12 cellular contexts compared by ENCODE assay signal in genomic region chr2:148653437-148653836, GRCh38. TPM values are rescaled to one million over a fixed set of nuclear protein-coding genes. Genes with fewer than 3 reads are reported as not detected.
DNase-seq lines count a peak whose midpoint lies in the region; ATAC-seq and TF ChIP-seq lines count a peak whose summit lies in the region.
"Had no signal": no experiment of that assay in that cellular context is flagged by ENCODE, and none has a peak within 500 bp of the region (broad histone marks: within the 10 kb centered on the region; RNA-seq: fewer than 3 reads in every experiment).

No MANE protein-coding gene starts in this region.

- H2BK5ac ChIP-seq in IMR-90 (ENCODE audit: low read depth, low read length, poor library complexity, severe bottlenecking) = no peak overlapping the region

- H3K36me3 Mint-ChIP-seq in activated CD4-positive, alpha-beta T cell treated with anti-CD3 and anti-CD28 coated beads for 36 hours (ENCODE audit: low read depth) = peaks cover 7% of the 10 kb centered on the region
- H3K36me3 Mint-ChIP-seq in naive thymus-derived CD4-positive, alpha-beta T cell = peaks cover 0 to 6% (median 0%) of the 10 kb centered on the region in 5 donors
- no peaks in the 10 kb centered on the region for H3K36me3 Mint-ChIP-seq in Calu3 (ENCODE audit: insufficient read depth, unreplicated experiment)

- POLR2A ChIA-PET in activated CD4-positive, alpha-beta T cell treated with anti-CD3 and anti-CD28 coated beads for 36 hours (lab: Charles Lee) = interaction anchor here (0.7 kb wide), 1 partner anchor 50 kb away, joined by 3 read pairs; no protein-coding TSS in a partner anchor
- POLR2A ChIA-PET in IMR-90 (lab: Charles Lee; ENCODE audit: unreplicated experiment) = no interaction called here
- POLR2A ChIA-PET in naive thymus-derived CD4-positive, alpha-beta T cell (lab: Charles Lee) = interaction anchor here (1.1 kb wide), 1 partner anchor 810 kb away, joined by 3 read pairs; no protein-coding TSS in a partner anchor

- no peak overlapping the region for H2AK9ac ChIP-seq in IMR-90 (replicated peaks; ENCODE audit: low read depth, low read length, poor library complexity)

- no peak for DNase-seq in activated CD4-positive, alpha-beta T cell treated with anti-CD3 and anti-CD28 coated beads for 36 hours
- DNase-seq in activated CD4-positive, alpha-beta T cell treated with anti-CD3 and anti-CD28 coated beads for 1 hour = no peak
- DNase-seq in IMR-90 (peak; percentile 30), Calu3 (no peak), gastrocnemius medialis (no peak), HK-2 (ENCODE audit: unreplicated experiment) (no peak)
- DNase-seq in naive thymus-derived CD4-positive, alpha-beta T cell = no peak
- DNase-seq: caudate nucleus, lower lobe of right lung had no signal

- H3K36me3 ChIP-seq in IMR-90 (ENCODE audit: control insufficient read depth, insufficient read depth, low read length) = no peaks in the 10 kb centered on the region
- no peaks in the 10 kb centered on the region for H3K36me3 ChIP-seq in naive thymus-derived CD4-positive, alpha-beta T cell (ENCODE audit: control insufficient read depth in 2 of 3, insufficient read depth in 3 of 3, low read length in 3 of 3)
- no peaks in the 10 kb centered on the region for H3K36me3 ChIP-seq in gastrocnemius medialis
- H3K36me3 ChIP-seq: lower lobe of right lung had no signal

- H4K91ac ChIP-seq in IMR-90 (ENCODE audit: insufficient read depth, low read depth, low read length) = no peak overlapping the region

- no peak overlapping the region for H4K8ac ChIP-seq in IMR-90 (ENCODE audit: low read depth in 2 of 2, low read length in 2 of 2)

- no peak overlapping the region for H2BK120ac ChIP-seq in IMR-90 (ENCODE audit: low read depth, low read length)

- no CpG with 5 or more reads among the region's 2 CpGs for WGBS in IMR-90 (ENCODE audit: extremely low coverage in 2 of 2, insufficient read length in 1 of 2), 2 experiments

- H3K4me1 ChIP-seq in IMR-90 (ENCODE audit: control insufficient read depth, insufficient read depth, low read length) (peaks cover 3% of the 10 kb centered on the region), gastrocnemius medialis (peaks cover 78 to 87% of the 10 kb centered on the region in 2 donors)
- H3K4me1 ChIP-seq in naive thymus-derived CD4-positive, alpha-beta T cell (ENCODE audit: control insufficient read depth in 2 of 2, insufficient read depth in 2 of 2, low read length in 2 of 2) = peaks cover 57 to 67% of the 10 kb centered on the region in 2 donors

- peaks cover 14 to 48% of the 10 kb centered on the region in 2 experiments for H3K79me1 ChIP-seq in IMR-90 (ENCODE audit: low read depth in 1 of 2, low read length in 2 of 2)

- H2BK15ac ChIP-seq in IMR-90 (ENCODE audit: low read depth, low read length) = no peak overlapping the region

- H3K4ac ChIP-seq in IMR-90 (ENCODE audit: low read depth, low read length) = no peak overlapping the region

- H3K56ac ChIP-seq in IMR-90 (ENCODE audit: extremely low read depth, insufficient read depth, low read length) = no peak overlapping the region

- H4K5ac ChIP-seq in IMR-90 (ENCODE audit: low read depth, low read length) = no peak overlapping the region

- in situ Hi-C loops in IMR-90 (cut with MboI; ENCODE audit: low sequenced_read_pairs) = loop anchor here (25.0 kb wide), 1 partner anchor 909 kb away; no protein-coding TSS in a partner anchor
- in situ Hi-C loops in gastrocnemius medialis (cut with MboI; ENCODE audit: low sequenced_read_pairs in 4 of 4) = no loop called here

- H3K9me3 ChIP-seq in IMR-90 (ENCODE audit: control insufficient read depth, insufficient read depth, low read length) (no peaks in the 10 kb centered on the region), gastrocnemius medialis (no peaks in the 10 kb centered on the region)
- no peaks in the 10 kb centered on the region for H3K9me3 ChIP-seq in naive thymus-derived CD4-positive, alpha-beta T cell (ENCODE audit: control insufficient read depth in 2 of 3, low read length in 3 of 3)
- H3K9me3 ChIP-seq: A549, lower lobe of right lung had no signal

- TF ChIP-seq POLR2A in IMR-90 (IDR thresholded peaks at IDR 0.05; ENCODE audit: low read depth, low read length) (no peak), gastrocnemius medialis (IDR thresholded peaks at IDR 0.05) (no peak)

- no peak overlapping the region for H3K4me2 ChIP-seq in IMR-90 (ENCODE audit: low read depth, low read length)
- H3K4me2 ChIP-seq: A549 had no signal

- TF ChIP-seq CTCF in IMR-90 (conservative IDR thresholded peaks at IDR 0.05; ENCODE audit: low read depth, low read length) (no peak), Calu3 (IDR thresholded peaks at IDR 0.05; ENCODE audit: unreplicated experiment) (no peak), gastrocnemius medialis (IDR thresholded peaks at IDR 0.05 in 4 of 5, conservative IDR thresholded peaks at IDR 0.05 in 1 of 5) (no peak)

- peak overlapping the region; percentile 48 for H3K27ac Mint-ChIP-seq in activated CD4-positive, alpha-beta T cell treated with anti-CD3 and anti-CD28 coated beads for 36 hours
- H3K27ac Mint-ChIP-seq in naive thymus-derived CD4-positive, alpha-beta T cell = peak overlapping the region in 2 of 9 donors; percentile 43 to 75
- no peak overlapping the region for H3K27ac Mint-ChIP-seq in Calu3 (ENCODE audit: unreplicated experiment)

- dilution Hi-C loops in IMR-90 (cut with HindIII; ENCODE audit: low sequenced_read_pairs, unreplicated experiment) = no loop called here

- no peak overlapping the region for H3K9ac ChIP-seq in IMR-90 (ENCODE audit: low read depth, low read length)

- intact Hi-C loops in activated CD4-positive, alpha-beta T cell treated with anti-CD3 and anti-CD28 coated beads for 36 hours (cut with DNase I, micrococcal nuclease) = no loop called here
- intact Hi-C loops in IMR-90 (cut with micrococcal nuclease) = no loop called here
- intact Hi-C loops in naive thymus-derived CD4-positive, alpha-beta T cell (cut with micrococcal nuclease) = loop anchor here in 1 of 2 donors (2.0 kb wide), 1 partner anchor 13 kb away; no protein-coding TSS in a partner anchor
- intact Hi-C loops in Calu3 (cut with micrococcal nuclease; ENCODE audit: unreplicated experiment) = no loop called here
- intact Hi-C loops in gastrocnemius medialis (cut with DNase I; ENCODE audit: low total_unique reads) = no loop called here

- H3K9me3 Mint-ChIP-seq in activated CD4-positive, alpha-beta T cell treated with anti-CD3 and anti-CD28 coated beads for 36 hours (ENCODE audit: low read depth) = no peaks in the 10 kb centered on the region
- no peaks in the 10 kb centered on the region for H3K9me3 Mint-ChIP-seq in naive thymus-derived CD4-positive, alpha-beta T cell
- H3K9me3 Mint-ChIP-seq in Calu3 (ENCODE audit: low read depth, unreplicated experiment) = no peaks in the 10 kb centered on the region

- no peak overlapping the region for H3K18ac ChIP-seq in IMR-90 (ENCODE audit: low read depth, low read length)

- no peaks in the 10 kb centered on the region for H3K27me3 ChIP-seq in IMR-90 (ENCODE audit: control insufficient read depth, insufficient read depth, low read length)
- H3K27me3 ChIP-seq in naive thymus-derived CD4-positive, alpha-beta T cell (ENCODE audit: control insufficient read depth in 2 of 2, insufficient read depth in 2 of 2, low read length in 2 of 2) = no peaks in the 10 kb centered on the region
- no peaks in the 10 kb centered on the region for H3K27me3 ChIP-seq in gastrocnemius medialis

- H3K4me1 Mint-ChIP-seq in activated CD4-positive, alpha-beta T cell treated with anti-CD3 and anti-CD28 coated beads for 36 hours = peaks cover 93% of the 10 kb centered on the region
- peaks cover 75 to 100% (median 97%) of the 10 kb centered on the region in 7 donors for H3K4me1 Mint-ChIP-seq in naive thymus-derived CD4-positive, alpha-beta T cell
- H3K4me1 Mint-ChIP-seq in Calu3 (ENCODE audit: low read depth, unreplicated experiment) = peaks cover 38% of the 10 kb centered on the region

- no peak overlapping the region for H2BK20ac ChIP-seq in IMR-90 (ENCODE audit: low read depth, low read length)

- no peak for TF ChIP-seq RAD21 in IMR-90 (IDR thresholded peaks at IDR 0.05; ENCODE audit: low read length)

- BruUV-seq in IMR-90 (replicated peaks; lab: Mats Ljungman, UMichigan) (no TSS peak), Calu3 (replicated peaks; lab: Mats Ljungman, UMichigan) (no TSS peak)

- no peak overlapping the region for H3K14ac ChIP-seq in IMR-90 (replicated peaks; ENCODE audit: low read depth, low read length)

- peak; percentile 62 for ATAC-seq in activated CD4-positive, alpha-beta T cell treated with anti-CD3 and anti-CD28 coated beads for 36 hours
- peak; percentile 92 for ATAC-seq in GM21786 (IDR thresholded peaks at IDR 0.05; ENCODE audit: unreplicated experiment)
- peak; percentile 70 for ATAC-seq in IMR-90 (ENCODE audit: low read depth)
- peak; percentile 30 for ATAC-seq in naive thymus-derived CD4-positive, alpha-beta T cell
- no peak for ATAC-seq in gastrocnemius medialis
- ATAC-seq: A549 had no signal

- H2AK5ac ChIP-seq in IMR-90 (ENCODE audit: low read depth, low read length) = no peak overlapping the region

- H3K9me1 ChIP-seq in IMR-90 (ENCODE audit: insufficient read depth, low read length) = peaks cover 4% of the 10 kb centered on the region

- H3K23ac ChIP-seq in IMR-90 (ENCODE audit: low read depth, low read length) = no peak overlapping the region

- CTCF ChIA-PET in activated CD4-positive, alpha-beta T cell treated with anti-CD3 and anti-CD28 coated beads for 36 hours (lab: Charles Lee) = interaction anchor here (0.6 kb wide), 1 partner anchor 198 kb away, joined by 3 read pairs; no protein-coding TSS in a partner anchor
- CTCF ChIA-PET in IMR-90 (lab: Yijun Ruan, JAX) (no interaction called here), Calu3 (lab: Charles Lee) (no interaction called here)
- CTCF ChIA-PET in naive thymus-derived CD4-positive, alpha-beta T cell (lab: Charles Lee) = no interaction called here

- H3K27ac ChIP-seq in IMR-90 (ENCODE audit: insufficient read depth, low read length) (no peak overlapping the region), gastrocnemius medialis (no peak overlapping the region)
- no peak overlapping the region for H3K27ac ChIP-seq in naive thymus-derived CD4-positive, alpha-beta T cell (ENCODE audit: low read depth, low read length)
- H3K27ac ChIP-seq: A549, HL-60, lower lobe of right lung had no signal

- H3K27me3 Mint-ChIP-seq in activated CD4-positive, alpha-beta T cell treated with anti-CD3 and anti-CD28 coated beads for 36 hours = no peaks in the 10 kb centered on the region
- no peaks in the 10 kb centered on the region for H3K27me3 Mint-ChIP-seq in naive thymus-derived CD4-positive, alpha-beta T cell
- no peaks in the 10 kb centered on the region for H3K27me3 Mint-ChIP-seq in Calu3 (ENCODE audit: unreplicated experiment)

- H4K20me1 ChIP-seq in IMR-90 (ENCODE audit: insufficient read depth, low read length) = peaks cover 88% of the 10 kb centered on the region

- H2AFZ ChIP-seq in IMR-90 (replicated peaks; ENCODE audit: low read length, poor library complexity) = no peak overlapping the region

- H3K4me3 ChIP-seq in IMR-90 (ENCODE audit: insufficient read depth, low read depth, low read length) (no peak overlapping the region), gastrocnemius medialis (no peak overlapping the region)
- no peak overlapping the region for H3K4me3 ChIP-seq in naive thymus-derived CD4-positive, alpha-beta T cell (ENCODE audit: low read length)
- H3K4me3 ChIP-seq: A549, lower lobe of right lung had no signal

- no peak overlapping the region for H3K4me3 Mint-ChIP-seq in activated CD4-positive, alpha-beta T cell treated with anti-CD3 and anti-CD28 coated beads for 36 hours
- H3K4me3 Mint-ChIP-seq in naive thymus-derived CD4-positive, alpha-beta T cell = peak overlapping the region; percentile 9 to 83 (median 70)
- no peak overlapping the region for H3K4me3 Mint-ChIP-seq in Calu3 (ENCODE audit: low read depth, unreplicated experiment)

RNA-seq across cellular contexts. Expression of gene EPC2, which starts 8.9 kb away (rescaled TPM):
- total RNA-seq in activated CD4-positive, alpha-beta T cell treated with anti-CD3 and anti-CD28 coated beads for 36 hours = 10 to 100 TPM; 20.8 to 25.7 TPM
- total RNA-seq in IMR-90 (2012; rRNA removed) (22.6 and 26.1 TPM in 2 replicates), Calu3 (2022) (29.4 and 32.5 TPM in 2 replicates), gastrocnemius medialis (10 to 100 TPM; 13.1 to 21.8 (median 14.6) TPM)
- 10.6 and 11.4 TPM in 2 replicates for polyA plus RNA-seq in IMR-90 (2012; rRNA removed)
- polyA plus RNA-seq in IMR-90 (2012; cell fraction: cytosol; rRNA removed) = 1.1 and 2.7 TPM in 2 replicates
- polyA plus RNA-seq in IMR-90 (2012; cell fraction: nucleus; rRNA removed; ENCODE audit: low replicate concordance) = 2.8 and 14.8 TPM in 2 replicates
- 10 to 100 TPM; 40.7 to 91.0 (median 80.1) TPM for total RNA-seq in naive thymus-derived CD4-positive, alpha-beta T cell
- polyA plus RNA-seq in naive thymus-derived CD4-positive, alpha-beta T cell = 1 to 10 TPM; 3.9 to 4.0 TPM

Comparison
In these comparisons a context has a peak if more than half of its experiments do, and no peak if none do; other contexts are left out.
1. ATAC-seq: peak in activated CD4-positive, alpha-beta T cell treated with anti-CD3 and anti-CD28 coated beads for 36 hours (single experiment), GM21786 (single experiment), IMR-90 (single experiment) and naive thymus-derived CD4-positive, alpha-beta T cell (single experiment); none in gastrocnemius medialis (0 of 2).
2. H3K4me3 Mint-ChIP-seq: peak in naive thymus-derived CD4-positive, alpha-beta T cell (10 of 10); none in activated CD4-positive, alpha-beta T cell treated with anti-CD3 and anti-CD28 coated beads for 36 hours (single experiment) and Calu3 (single experiment).